18 cellular contexts compared by ENCODE assay signal in the genomic region with DNA sequence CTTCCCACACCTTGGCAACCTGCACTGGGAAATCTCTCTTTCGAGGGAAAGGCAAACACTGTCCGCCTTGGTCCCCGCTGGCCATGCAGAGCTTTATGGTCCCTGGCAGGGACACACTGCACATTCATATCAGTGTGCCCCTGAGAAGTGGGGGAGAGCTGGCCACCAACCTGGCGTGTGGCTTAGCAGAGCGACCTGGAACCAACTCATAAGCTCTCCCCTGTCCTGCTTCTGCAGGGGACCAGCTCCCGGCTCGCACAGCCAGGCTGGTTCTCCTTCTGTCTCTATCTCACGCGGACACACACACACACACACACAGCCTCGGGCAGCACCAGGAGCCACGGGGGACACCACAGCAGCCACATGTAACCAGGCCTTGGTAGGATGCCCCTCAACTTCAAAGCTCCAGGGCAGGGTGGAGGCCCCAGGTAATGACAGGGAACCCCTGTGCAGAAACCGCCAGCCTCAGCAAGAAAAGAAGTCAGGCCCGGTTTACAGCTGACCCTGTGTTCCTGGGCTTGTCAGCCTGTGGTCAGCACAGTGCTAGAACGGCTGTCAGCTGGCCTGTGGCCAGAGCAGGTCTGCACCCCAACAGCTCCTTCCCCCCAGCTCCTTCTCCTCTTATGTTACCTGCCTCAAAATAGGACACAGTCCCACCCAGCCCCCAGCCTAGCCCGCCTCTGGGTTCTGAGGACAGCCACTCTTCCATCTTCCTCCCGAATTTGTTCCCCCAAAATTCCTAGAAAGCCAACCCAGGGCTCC.
"Had no signal": no experiment of that assay in that cellular context is flagged by ENCODE, and none has a peak within 500 bp of the region (broad histone marks: within the 10 kb centered on the region; RNA-seq: fewer than 3 reads in every experiment).

No MANE protein-coding gene starts in this region.

- DNase-seq: activated CD4-positive, alpha-beta T cell treated with anti-CD3 and anti-CD28 coated beads, Interleukin-2, amount 50 U/mL, for 1 hour; activated CD8-positive, alpha-beta T cell treated with anti-CD3 and anti-CD28 coated beads, Interleukin-2, amount 10 ng/mL, durations not matched to agents 7 days and 5 days; activated T-cell treated with anti-CD3 and anti-CD28 coated beads, Interleukin-2, amount 50 U/mL, for 24 hours; aorta; effector memory CD8-positive, alpha-beta T cell; hypothalamus; naive thymus-derived CD4-positive, alpha-beta T cell; stimulated activated CD4-positive, alpha-beta T cell treated with anti-CD3 and anti-CD28 coated beads, Interleukin-4, amount 100 ng/mL, for 24 hours; stimulated activated naive CD4-positive, alpha-beta T cell treated with Interleukin-2 at 50 U/mL for 16 hours; SW 1271 had no signal

- H3K27me3 Mint-ChIP-seq: activated T-cell treated with anti-CD3 and anti-CD28 coated beads, Interleukin-2, amount 50 U/mL, for 24 hours; activated T-helper 17 cell treated with anti-CD3 and anti-CD28 coated beads, Interleukin-2, amount 50 U/mL, for 72 hours; naive thymus-derived CD4-positive, alpha-beta T cell had no signal

- H3K36me3 ChIP-seq: gastroesophageal sphincter, neural progenitor cell had no signal

- H3K4me3 ChIP-seq: dorsolateral prefrontal cortex, gastroesophageal sphincter, neural progenitor cell had no signal

- H3K27ac Mint-ChIP-seq: activated CD8-positive, alpha-beta T cell treated with anti-CD3 and anti-CD28 coated beads, Interleukin-2, amount 10 ng/mL, durations not matched to agents 7 days and 5 days; activated naive CD4-positive, alpha-beta T cell treated with anti-CD3 and anti-CD28 coated beads, Interleukin-2, amount 50 U/mL, for 72 hours; activated T-cell treated with anti-CD3 and anti-CD28 coated beads, Interleukin-2, amount 50 U/mL, for 24 hours; activated T-helper 17 cell treated with anti-CD3 and anti-CD28 coated beads, Interleukin-2, amount 50 U/mL, for 72 hours; brain; naive thymus-derived CD4-positive, alpha-beta T cell; neural progenitor cell; progenitor cell of endocrine pancreas had no signal

- H3K9ac ChIP-seq: neural progenitor cell had no signal

- H3K4me2 ChIP-seq: neural progenitor cell had no signal

- H3K4me3 Mint-ChIP-seq: activated CD8-positive, alpha-beta T cell treated with anti-CD3 and anti-CD28 coated beads, Interleukin-2, amount 10 ng/mL, durations not matched to agents 7 days and 5 days; activated T-cell treated with anti-CD3 and anti-CD28 coated beads, Interleukin-2, amount 50 U/mL, for 24 hours; activated T-helper 17 cell treated with anti-CD3 and anti-CD28 coated beads, Interleukin-2, amount 50 U/mL, for 72 hours; brain; effector memory CD8-positive, alpha-beta T cell; naive thymus-derived CD4-positive, alpha-beta T cell; neural progenitor cell had no signal

- H3K27ac ChIP-seq: dorsolateral prefrontal cortex, gastroesophageal sphincter, neural progenitor cell had no signal

- H3K4me1 Mint-ChIP-seq: activated T-helper 17 cell treated with anti-CD3 and anti-CD28 coated beads, Interleukin-2, amount 50 U/mL, for 72 hours had no signal

- H3K27me3 ChIP-seq: gastroesophageal sphincter, neural progenitor cell had no signal

- ATAC-seq: activated CD4-positive, CD25-positive, alpha-beta regulatory T cell treated with anti-CD3 and anti-CD28 coated beads, Interleukin-2, amount 50 U/mL, for 24 hours; activated CD8-positive, alpha-beta T cell treated with anti-CD3 and anti-CD28 coated beads, Interleukin-2, amount 10 ng/mL, durations not matched to agents 7 days and 5 days; activated naive CD4-positive, alpha-beta T cell treated with anti-CD3 and anti-CD28 coated beads, Interleukin-2, amount 50 U/mL, for 72 hours; activated T-helper 17 cell treated with anti-CD3 and anti-CD28 coated beads, Interleukin-2, amount 50 U/mL, for 72 hours; effector memory CD8-positive, alpha-beta T cell; gastroesophageal sphincter; naive thymus-derived CD4-positive, alpha-beta T cell had no signal

- H3K9me3 ChIP-seq: gastroesophageal sphincter had no signal

- H3K36me3 Mint-ChIP-seq: activated naive CD4-positive, alpha-beta T cell treated with anti-CD3 and anti-CD28 coated beads, Interleukin-2, amount 50 U/mL, for 72 hours; brain; naive thymus-derived CD4-positive, alpha-beta T cell; neural progenitor cell had no signal

- H3K9me3 Mint-ChIP-seq: activated naive CD4-positive, alpha-beta T cell treated with anti-CD3 and anti-CD28 coated beads, Interleukin-2, amount 50 U/mL, for 72 hours; activated T-cell treated with anti-CD3 and anti-CD28 coated beads, Interleukin-2, amount 50 U/mL, for 24 hours; activated T-helper 17 cell treated with anti-CD3 and anti-CD28 coated beads, Interleukin-2, amount 50 U/mL, for 72 hours; brain; effector memory CD8-positive, alpha-beta T cell; naive thymus-derived CD4-positive, alpha-beta T cell; neural progenitor cell had no signal

- H2AFZ ChIP-seq: neural progenitor cell had no signal
